ENCODE assay signal across 20 cellular contexts in genomic region chr3:69777582-69777967, GRCh38. TPM values are rescaled to one million over a fixed set of nuclear protein-coding genes. Genes with fewer than 3 reads are reported as not detected.
"Had no signal": no experiment of that assay in that cellular context is flagged by ENCODE, and none has a peak within 500 bp of the region (broad histone marks: within the 10 kb centered on the region; RNA-seq: fewer than 3 reads in every experiment).

No MANE protein-coding gene starts in this region.

- H3K4me1 Mint-ChIP-seq: stimulated activated naive B cell treated with anti-CD40 and anti-IgM and Interleukin-4, amounts not matched to agents 10 μg/mL and 1 μg/mL and 100 μg/mL, for 72 hours had no signal

- H3K27ac Mint-ChIP-seq: naive thymus-derived CD4-positive, alpha-beta T cell; natural killer cell treated with Interleukin-12 subunit alpha and Interleukin-12 subunit beta and Interleukin-15 and Interleukin-18, amount 100 ng/mL, for 72 hours; progenitor cell of endocrine pancreas; stimulated activated naive B cell treated with anti-CD40 and anti-IgM and Interleukin-4, amounts not matched to agents 10 μg/mL and 1 μg/mL and 100 μg/mL, for 72 hours; stimulated activated naive CD8-positive, alpha-beta T cell treated with anti-CD3 and anti-CD28 coated beads, Interleukin-15, Interleukin-2, amounts not matched to agents 100 ng/mL and 50 ng/mL, for 24 hours had no signal

- DNase-seq: islet precursor cell; left ventricle myocardium inferior; mesendoderm; midbrain; mucosa of descending colon; naive thymus-derived CD4-positive, alpha-beta T cell; ovary; right lobe of liver; stimulated activated CD4-positive, alpha-beta T cell treated with anti-CD3 and anti-CD28 coated beads, Interleukin-12 subunit alpha, Interleukin-12 subunit beta, amount 100 ng/mL, for 4 hours; stimulated activated CD4-positive, alpha-beta T cell treated with anti-CD3 and anti-CD28 coated beads, Interleukin-15, amount 100 ng/mL, for 24 hours; stimulated activated CD4-positive, alpha-beta T cell treated with anti-CD3 and anti-CD28 coated beads, Interleukin-2, amount 100 ng/mL, for 24 hours; stimulated activated CD4-positive, alpha-beta T cell treated with anti-CD3 and anti-CD28 coated beads, Interleukin-4, amount 100 ng/mL, for 1 hour; stimulated activated naive B cell treated with anti-CD40 and anti-IgM and Interleukin-4, amounts not matched to agents 10 μg/mL and 1 μg/mL and 100 μg/mL, for 72 hours; tibial artery; trophoblast cell; upper lobe of right lung had no signal

- H3K36me3 Mint-ChIP-seq: naive thymus-derived CD4-positive, alpha-beta T cell; natural killer cell treated with Interleukin-12 subunit alpha and Interleukin-12 subunit beta and Interleukin-15 and Interleukin-18, amount 100 ng/mL, for 72 hours; stimulated activated naive B cell treated with anti-CD40 and anti-IgM and Interleukin-4, amounts not matched to agents 10 μg/mL and 1 μg/mL and 100 μg/mL, for 72 hours had no signal

- H3K27me3 Mint-ChIP-seq: progenitor cell of endocrine pancreas; stimulated activated naive B cell treated with anti-CD40 and anti-IgM and Interleukin-4, amounts not matched to agents 10 μg/mL and 1 μg/mL and 100 μg/mL, for 72 hours; stimulated activated naive CD8-positive, alpha-beta T cell treated with anti-CD3 and anti-CD28 coated beads, Interleukin-15, Interleukin-2, amounts not matched to agents 100 ng/mL and 50 ng/mL, for 24 hours had no signal

- ATAC-seq: mucosa of descending colon; natural killer cell treated with Interleukin-12 subunit alpha and Interleukin-12 subunit beta and Interleukin-15 and Interleukin-18, amount 100 ng/mL, for 72 hours; stimulated activated naive B cell treated with anti-CD40 and anti-IgM and Interleukin-4, amounts not matched to agents 10 μg/mL and 1 μg/mL and 100 μg/mL, for 72 hours had no signal

- H3K4me3 Mint-ChIP-seq: naive thymus-derived CD4-positive, alpha-beta T cell; natural killer cell treated with Interleukin-12 subunit alpha and Interleukin-12 subunit beta and Interleukin-15 and Interleukin-18, amount 100 ng/mL, for 72 hours; stimulated activated naive B cell treated with anti-CD40 and anti-IgM and Interleukin-4, amounts not matched to agents 10 μg/mL and 1 μg/mL and 100 μg/mL, for 72 hours; stimulated activated naive CD8-positive, alpha-beta T cell treated with anti-CD3 and anti-CD28 coated beads, Interleukin-15, Interleukin-2, amounts not matched to agents 100 ng/mL and 50 ng/mL, for 24 hours had no signal

RNA-seq across cellular contexts. Expression of gene MITF, which starts 38.3 kb away (rescaled TPM):
- polyA plus RNA-seq: naive thymus-derived CD4-positive, alpha-beta T cell; neural cell had no signal
